14 cellular contexts compared by ENCODE assay signal in the genomic region with DNA sequence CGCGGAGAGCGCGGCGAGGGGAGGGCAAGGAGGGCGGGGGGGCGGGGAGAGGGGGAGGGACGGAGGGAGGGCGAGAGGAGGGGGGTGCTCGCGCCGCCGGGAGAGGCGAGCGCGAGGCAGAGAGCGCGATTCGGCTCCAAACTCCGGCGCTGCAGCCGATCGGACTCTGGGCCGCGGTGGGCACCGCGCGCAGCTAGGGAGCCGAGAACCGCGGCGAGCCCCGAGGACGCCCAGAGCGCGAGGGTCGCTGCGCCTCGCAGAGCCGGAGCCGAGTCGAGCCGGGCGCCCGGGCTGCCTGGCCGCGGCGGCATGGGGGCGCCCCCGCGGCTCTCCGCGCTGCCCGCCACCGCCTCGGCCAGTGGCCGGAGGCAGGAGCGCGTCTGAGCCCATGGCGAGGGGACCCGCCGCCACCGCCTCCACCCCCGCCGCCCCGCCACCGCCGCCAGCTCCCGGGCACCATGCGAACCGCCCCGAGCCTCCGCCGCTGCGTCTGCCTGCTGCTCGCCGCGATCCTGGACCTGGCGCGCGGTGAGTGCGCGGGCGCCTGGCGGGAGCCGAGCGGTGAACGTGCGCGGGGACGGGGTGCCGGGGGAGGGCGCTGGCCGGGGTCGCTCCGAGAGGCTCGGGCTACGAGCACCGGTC. TPM values are rescaled to one million over a fixed set of nuclear protein-coding genes. Genes with fewer than 3 reads are reported as not detected.
DNase-seq lines count a peak whose midpoint lies in the region; ATAC-seq and TF ChIP-seq lines count a peak whose summit lies in the region.
"Had no signal": no experiment of that assay in that cellular context is flagged by ENCODE, and none has a peak within 500 bp of the region (broad histone marks: within the 10 kb centered on the region; RNA-seq: fewer than 3 reads in every experiment).

Gene IGSF21 (plus strand): TSS at position 128 of the 642 bp plus-strand sequence. CDS start 331 bp downstream, at position 459.

- ATAC-seq in heart left ventricle (no peak), Right ventricle myocardium inferior (no peak)

- peaks cover 33 to 84% (median 66%) of the 10 kb centered on the region in 9 donors for H3K27me3 ChIP-seq in heart left ventricle
- peaks cover 14% of the 10 kb centered on the region for H3K27me3 ChIP-seq in mesendoderm (ENCODE audit: insufficient read depth, low read length, poor library complexity)
- H3K27me3 ChIP-seq in BE2C: peaks cover 46% of the 10 kb centered on the region
- H3K27me3 ChIP-seq: ovary had no signal

- H3K4me3 ChIP-seq in heart left ventricle: peak within 1 kb of the TSS in 9 of 12 donors; percentile 9 to 43 (median 28)
- peak within 1 kb of the TSS; percentile 16 for H3K4me3 ChIP-seq in mesendoderm (ENCODE audit: low read length)
- H3K4me3 ChIP-seq in urinary bladder (ENCODE audit: low read depth, low read length): peak within 1 kb of the TSS; percentile 8
- H3K4me3 ChIP-seq in BE2C (ENCODE audit: low read depth, low read length): no peak within 1 kb of the TSS
- H3K4me3 ChIP-seq: ovary had no signal

- H3K23ac ChIP-seq in mesendoderm (ENCODE audit: low read length): peak within 1 kb of the TSS; percentile 95

- no peak within 1 kb of the TSS for H2BK5ac ChIP-seq in mesendoderm (ENCODE audit: low read length)

- TF ChIP-seq CTCF in heart left ventricle (IDR thresholded peaks at IDR 0.05) (no peak), BE2C (IDR thresholded peaks at IDR 0.05; ENCODE audit: low read depth, low read length) (no peak)

- H3K4me1 ChIP-seq in heart left ventricle: peaks cover 0 to 41% (median 11%) of the 10 kb centered on the region in 12 donors
- H3K4me1 ChIP-seq in mesendoderm (ENCODE audit: control insufficient read depth, low read depth, low read length): peaks cover 7% of the 10 kb centered on the region
- H3K4me1 ChIP-seq in urinary bladder (ENCODE audit: insufficient read depth): no peaks in the 10 kb centered on the region
- H3K4me1 ChIP-seq in BE2C: no peaks in the 10 kb centered on the region

- no peak within 1 kb of the TSS for H3K4ac ChIP-seq in mesendoderm (ENCODE audit: low read depth, low read length)

- peak within 1 kb of the TSS; percentile 51 for H3K9ac ChIP-seq in mesendoderm (ENCODE audit: low read length)

- peak within 1 kb of the TSS; percentile 75 for H3K56ac ChIP-seq in mesendoderm (ENCODE audit: low read length)

- H2BK15ac ChIP-seq in mesendoderm (replicated peaks; ENCODE audit: low read depth): no peak within 1 kb of the TSS

- H3K18ac ChIP-seq in mesendoderm (ENCODE audit: low read length): no peak within 1 kb of the TSS

- no peak within 1 kb of the TSS for H4K5ac ChIP-seq in mesendoderm (ENCODE audit: low read length)

- peak within 1 kb of the TSS; percentile 48 for H2AK5ac ChIP-seq in mesendoderm (ENCODE audit: low read length)

- no peak for DNase-seq in heart left ventricle
- DNase-seq in Right ventricle myocardium inferior (ENCODE audit: missing footprints): no peak
- DNase-seq in mesendoderm: no peak
- DNase-seq in SKM-1 (lab: John Stamatoyannopoulos, UW; ENCODE audit: unreplicated experiment): no peak
- no peak for DNase-seq in BE2C
- no peak for DNase-seq in HuH-7.5 (ENCODE audit: low spot score)
- DNase-seq: erythroblast; kidney; ovary; stimulated activated CD4-positive, alpha-beta T cell treated with anti-CD3 and anti-CD28 coated beads, Interleukin-4, amount 100 ng/mL, for 4 hours had no signal

- intact Hi-C loops in heart left ventricle (cut with DNase I): loop anchor here in 4 of 10 donors (10.0 kb wide), 3 partner anchors 443 to 613 kb away; no protein-coding TSS in a partner anchor
- intact Hi-C loops in Right ventricle myocardium inferior (cut with DNase I): no loop called here

- H3K27ac ChIP-seq in heart left ventricle (no peak within 1 kb of the TSS), angular gyrus (ENCODE audit: low read depth, low read length) (peak within 1 kb of the TSS; percentile 81), mesendoderm (ENCODE audit: low read depth, low read length) (no peak within 1 kb of the TSS), urinary bladder (ENCODE audit: low read depth) (no peak within 1 kb of the TSS)
- H3K27ac ChIP-seq: ovary had no signal

- H3K9me3 ChIP-seq in heart left ventricle: no peaks in the 10 kb centered on the region
- no peaks in the 10 kb centered on the region for H3K9me3 ChIP-seq in BE2C
- H3K9me3 ChIP-seq: ovary had no signal

- 1 to 2% (median 1%) methylated on average over 52 to 99 of the region's 99 CpGs for WGBS in heart left ventricle, 4 donors
- WGBS in mesendoderm (ENCODE audit: extremely low coverage, insufficient coverage, low lambda C conversion rate): no CpG with 5 or more reads among the region's 99 CpGs
- WGBS in urinary bladder: 1% methylated on average over 99 of the region's 99 CpGs

- H3K4me2 ChIP-seq in mesendoderm (ENCODE audit: low read length): peak within 1 kb of the TSS; percentile 63

- H3K79me2 ChIP-seq in mesendoderm (ENCODE audit: control insufficient read depth, insufficient read depth, low read length): no peaks in the 10 kb centered on the region

- no peak within 1 kb of the TSS for H2BK120ac ChIP-seq in mesendoderm (ENCODE audit: low read depth, low read length)

- H3K79me1 ChIP-seq in mesendoderm (ENCODE audit: low read length): no peaks in the 10 kb centered on the region

- TF ChIP-seq POLR2A in heart left ventricle (IDR thresholded peaks at IDR 0.05): no peak

- H3K36me3 ChIP-seq in heart left ventricle (no peaks in the 10 kb centered on the region), mesendoderm (ENCODE audit: control insufficient read depth, insufficient read depth, low read length) (no peaks in the 10 kb centered on the region), urinary bladder (ENCODE audit: insufficient read depth) (no peaks in the 10 kb centered on the region), BE2C (no peaks in the 10 kb centered on the region)
- H3K36me3 ChIP-seq: ovary had no signal

- no peak within 1 kb of the TSS for H4K8ac ChIP-seq in mesendoderm (ENCODE audit: low read depth, low read length)

RNA-seq across cellular contexts. Expression of gene IGSF21, which starts in this region (rescaled TPM):
- total RNA-seq in heart left ventricle: 1 to 10 TPM in 3 of 9 donors, under 1 TPM in 6; 0.54 to 2.2 (median 0.97) TPM
- under 1 TPM in 1 of 2 donors, not detected in 1; 0.90 TPM for polyA plus RNA-seq in heart left ventricle
- total RNA-seq in Right ventricle myocardium inferior: 1.6 TPM
- polyA plus RNA-seq in mesendoderm (2013, experiment 1 of 2): 3.6 TPM
- polyA plus RNA-seq in mesendoderm (2013, experiment 2 of 2): 3.7 TPM
- total RNA-seq in urinary bladder: 1.1 TPM
- polyA plus RNA-seq in urinary bladder: 8.2 TPM
- 0.69 TPM for polyA plus RNA-seq in BE2C (2012; ENCODE audit: insufficient read depth, insufficient read length, low read depth)
- total RNA-seq: NCI-H460, SK-MEL-5 had no signal
